Comparison of ENCODE assay signal across 8 cellular contexts in the genomic region with DNA sequence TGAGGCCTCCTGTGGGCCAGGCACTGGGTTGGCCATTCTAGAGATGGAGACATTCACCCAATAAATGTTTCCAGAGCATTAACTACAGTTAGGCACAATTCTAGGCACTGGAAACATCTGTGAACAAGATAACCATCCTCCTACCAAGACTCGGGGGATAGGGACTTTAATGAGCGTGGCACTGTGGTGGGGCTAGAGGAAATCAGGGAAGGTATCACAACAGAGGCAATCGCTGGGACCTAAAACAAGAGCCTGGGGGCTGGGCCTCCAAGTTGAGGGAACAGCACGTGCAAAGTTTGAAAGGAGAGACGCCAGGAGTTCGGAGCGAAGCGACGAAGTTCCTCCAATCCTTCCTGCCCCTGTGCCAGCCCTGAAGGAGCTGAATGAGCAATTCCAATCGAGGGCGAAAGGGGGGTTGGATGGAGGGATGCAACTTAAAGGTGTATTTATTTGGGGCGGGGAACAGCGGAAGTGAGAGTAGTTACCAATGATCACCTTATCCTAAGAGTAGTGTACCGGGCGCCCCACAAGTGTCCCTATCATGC. TPM values are rescaled to one million over a fixed set of nuclear protein-coding genes. Genes with fewer than 3 reads are reported as not detected.
DNase-seq lines count a peak whose midpoint lies in the region; ATAC-seq and TF ChIP-seq lines count a peak whose summit lies in the region.

No MANE protein-coding gene starts in this region.

- H3K4me2 ChIP-seq in MM.1S (ENCODE audit: low read depth, low read length), result peak overlapping the region; percentile 76
- peak overlapping the region; percentile 100 for H3K4me2 ChIP-seq in osteoblast (ENCODE audit: insufficient read depth, low read length)

- no peaks in the 10 kb centered on the region for H3K9me2 ChIP-seq in MM.1S (replicated peaks; ENCODE audit: insufficient read depth, low read length)

- H3K27ac ChIP-seq in MM.1S (ENCODE audit: low read length), result peak overlapping the region; percentile 18
- peak overlapping the region; percentile 33 for H3K27ac ChIP-seq in osteoblast (ENCODE audit: low read depth, low read length)

- no peaks in the 10 kb centered on the region for H3K9me3 ChIP-seq in MM.1S (replicated peaks; ENCODE audit: insufficient read depth, low read length)
- no peaks in the 10 kb centered on the region for H3K9me3 ChIP-seq in endocrine pancreas (ENCODE audit: control insufficient read depth, low read length)
- H3K9me3 ChIP-seq in osteoblast (ENCODE audit: low read depth, low read length), result no peaks in the 10 kb centered on the region

- no peak for DNase-seq in GM12865 (ENCODE audit: low read depth)
- DNase-seq in MM.1S, result no peak
- no peak for DNase-seq in osteoblast (ENCODE audit: insufficient read length, low spot score, missing footprints)
- no peak for DNase-seq in effector CD8-positive, alpha-beta T cell (lab: John Stamatoyannopoulos, UW)
- DNase-seq in NCI-H446 (lab: John Stamatoyannopoulos, UW), result no peak
- DNase-seq in NCI-H187 treated with DMSO at 0.1 percent for 48 hours (lab: John Stamatoyannopoulos, UW), result no peak

- H4K20me1 ChIP-seq in MM.1S (ENCODE audit: insufficient read depth, low read length), result no peaks in the 10 kb centered on the region
- H4K20me1 ChIP-seq in osteoblast (ENCODE audit: insufficient read depth, low read length), result peaks cover 6% of the 10 kb centered on the region

- no peak for TF ChIP-seq CTCF in GM12865 (IDR thresholded peaks at IDR 0.05; ENCODE audit: insufficient read depth, low read depth, low read length, missing control alignments)
- no peak for TF ChIP-seq CTCF in MM.1S (IDR thresholded peaks at IDR 0.05; ENCODE audit: low read length)
- TF ChIP-seq CTCF in osteoblast (IDR thresholded peaks at IDR 0.05; ENCODE audit: extremely low read depth, low read depth, low read length), result no peak

- H3K36me3 ChIP-seq in MM.1S (replicated peaks; ENCODE audit: insufficient read depth, low read length) (no peaks in the 10 kb centered on the region; the same call in none of the 2 replicates), endocrine pancreas (ENCODE audit: control insufficient read depth, insufficient read depth, low read length) (peaks cover 3% of the 10 kb centered on the region), osteoblast (ENCODE audit: insufficient read depth, low read length) (peaks cover 39% of the 10 kb centered on the region)

- H3K79me2 ChIP-seq in MM.1S (ENCODE audit: low read length), result peaks cover 42% of the 10 kb centered on the region
- peaks cover 24% of the 10 kb centered on the region for H3K79me2 ChIP-seq in osteoblast (ENCODE audit: insufficient read depth, low read length)

- H3F3A ChIP-seq in MM.1S (ENCODE audit: insufficient read depth, low read length), result 0 out of 2 replicates have a peak, but pooled peaks cover 7% of the 10 kb centered on the region

- ATAC-seq in HG02588 (IDR thresholded peaks at IDR 0.05; ENCODE audit: unreplicated experiment), result no peak

- H3K4me3 ChIP-seq in GM12865 (ENCODE audit: low read depth, low read length) (peak overlapping the region; percentile 48), MM.1S (ENCODE audit: low read length) (peak overlapping the region; percentile 62), endocrine pancreas (ENCODE audit: control insufficient read depth, insufficient read depth, low read length) (no peak overlapping the region), osteoblast (ENCODE audit: insufficient read depth, low read length) (peak overlapping the region; percentile 88)

- H3K4me1 ChIP-seq in MM.1S (ENCODE audit: low read length) (no peaks in the 10 kb centered on the region; the same call in 1 of the 2 replicates), endocrine pancreas (ENCODE audit: control insufficient read depth, insufficient read depth, low read length) (no peaks in the 10 kb centered on the region), osteoblast (ENCODE audit: insufficient read depth, low read length) (peaks cover 16% of the 10 kb centered on the region)

- H2AFZ ChIP-seq in MM.1S (ENCODE audit: low read length), result peak overlapping the region; percentile 48
- peak overlapping the region; percentile 29 for H2AFZ ChIP-seq in osteoblast (ENCODE audit: low read length)

- H3K9ac ChIP-seq in MM.1S (ENCODE audit: low read length) (peak overlapping the region; percentile 38; the same call in 1 of the 2 replicates), endocrine pancreas (ENCODE audit: control insufficient read depth, insufficient read depth, low read length) (peak overlapping the region; percentile 54)

- H3K27me3 ChIP-seq in MM.1S (replicated peaks; ENCODE audit: insufficient read depth, low read length), result no peaks in the 10 kb centered on the region
- no peaks in the 10 kb centered on the region for H3K27me3 ChIP-seq in endocrine pancreas (ENCODE audit: control insufficient read depth, insufficient read depth, low read length)
- H3K27me3 ChIP-seq in osteoblast (ENCODE audit: insufficient read depth, low read length), result no peaks in the 10 kb centered on the region

RNA-seq across cellular contexts. Expression of a gene that starts 0.8 kb away (rescaled TPM):
- total RNA-seq in osteoblast, result 14.7 and 15.6 TPM in 2 replicates

RNA-seq across cellular contexts. Expression of a gene that starts 7.1 kb away (rescaled TPM):
- total RNA-seq in osteoblast, result 91.1 and 113 TPM in 2 replicates

RNA-seq across cellular contexts. Expression of a gene that starts 17.9 kb away (rescaled TPM):
- under 0.01 and 0.29 TPM in 2 replicates for total RNA-seq in osteoblast

RNA-seq across cellular contexts. Expression of a gene that starts 35.4 kb away (rescaled TPM):
- total RNA-seq in osteoblast, result 0.36 TPM in 1 of 2 replicates, not detected in the other

RNA-seq across cellular contexts. Expression of a gene that starts 49.3 kb away (rescaled TPM):
- not detected in 2 replicates for total RNA-seq in osteoblast
